24 cellular contexts compared by ENCODE assay signal in the genomic region with DNA sequence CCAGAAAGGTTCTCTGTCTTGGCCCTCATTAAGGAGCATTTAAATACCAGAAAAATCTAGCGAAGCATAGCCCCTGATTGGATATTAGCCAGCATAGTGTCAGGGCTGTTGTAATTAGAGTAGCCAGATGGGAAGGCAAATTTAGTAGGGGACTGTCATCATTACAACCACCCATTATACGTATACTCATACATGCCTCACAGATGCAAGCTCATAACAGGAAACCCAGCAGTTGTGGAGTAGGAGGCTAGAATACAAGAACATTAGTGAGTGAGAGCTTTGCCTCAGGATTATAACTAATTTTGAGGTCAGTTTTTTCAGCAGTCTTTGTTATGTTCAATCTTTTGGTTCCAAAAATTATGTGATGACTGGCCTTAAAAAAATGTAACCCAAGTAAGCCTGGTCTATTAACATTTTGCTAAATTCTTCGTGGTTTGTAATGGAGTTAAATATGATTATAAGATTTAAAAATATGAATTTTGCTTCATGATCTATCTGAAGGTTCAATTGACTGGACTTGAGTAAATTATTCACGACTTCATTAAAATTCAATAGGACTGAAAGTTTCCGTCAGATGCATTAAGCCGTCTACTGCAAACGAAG. TPM values are rescaled to one million over a fixed set of nuclear protein-coding genes. Genes with fewer than 3 reads are reported as not detected.
DNase-seq lines count a peak whose midpoint lies in the region; ATAC-seq and TF ChIP-seq lines count a peak whose summit lies in the region.
"Had no signal": no experiment of that assay in that cellular context is flagged by ENCODE, and none has a peak within 500 bp of the region (broad histone marks: within the 10 kb centered on the region; RNA-seq: fewer than 3 reads in every experiment).

No MANE protein-coding gene starts in this region.

- no peak overlapping the region for H3K27ac Mint-ChIP-seq in activated T-helper 17 cell treated with anti-CD3 and anti-CD28 coated beads, Interleukin-2, amount 50 U/mL, for 72 hours
- H3K27ac Mint-ChIP-seq: CD4-positive, alpha-beta T cell; T-helper 17 cell had no signal

- ATAC-seq in activated T-helper 17 cell treated with anti-CD3 and anti-CD28 coated beads, Interleukin-2, amount 50 U/mL, for 72 hours (replicated peaks), result peak; percentile 54
- no peak for ATAC-seq in GM19395 (IDR thresholded peaks at IDR 0.05; ENCODE audit: unreplicated experiment)
- ATAC-seq: esophagus mucosa, T-helper 17 cell had no signal

- no peaks in the 10 kb centered on the region for H3K4me1 Mint-ChIP-seq in activated T-helper 17 cell treated with anti-CD3 and anti-CD28 coated beads, Interleukin-2, amount 50 U/mL, for 72 hours
- H3K4me1 Mint-ChIP-seq: T-helper 17 cell had no signal

- DNase-seq in DMS 273 (lab: John Stamatoyannopoulos, UW; ENCODE audit: unreplicated experiment) (peak; percentile 81), NCI-H1694 (lab: John Stamatoyannopoulos, UW) (peak; percentile 95), fibroblast of the aortic adventitia (ENCODE audit: low read depth) (peak; percentile 16), HCEC 1CT (no peak), activated T-cell treated with anti-CD3 and anti-CD28 coated beads for 4 hours (no peak), SK-N-DZ (ENCODE audit: low spot score) (no peak)
- DNase-seq: activated CD4-positive, alpha-beta T cell treated with anti-CD3 and anti-CD28 coated beads, Interleukin-2, amount 50 U/mL, for 1 hour; activated CD8-positive, alpha-beta memory T cell treated with anti-CD3 and anti-CD28 coated beads, Interleukin-2, amount 50 U/mL, for 4 hours; activated gamma-delta T cell; adrenal gland; CD4-positive, alpha-beta T cell; GOT3; NCI-H2029; NCI-H526; SHP77 treated with DMSO at 0.1 percent for 48 hours; small intestine; stimulated activated naive CD4-positive, alpha-beta T cell treated with Interleukin-2 at 50 U/mL for 16 hours; T-helper 17 cell; tibial artery had no signal

- H3K9me3 Mint-ChIP-seq in activated T-helper 17 cell treated with anti-CD3 and anti-CD28 coated beads, Interleukin-2, amount 50 U/mL, for 72 hours, result no peaks in the 10 kb centered on the region

- TF ChIP-seq CTCF in fibroblast of the aortic adventitia (IDR thresholded peaks at IDR 0.05; ENCODE audit: insufficient read depth, low read length), result no peak

- no peaks in the 10 kb centered on the region for H3K36me3 Mint-ChIP-seq in activated T-helper 17 cell treated with anti-CD3 and anti-CD28 coated beads, Interleukin-2, amount 50 U/mL, for 72 hours (ENCODE audit: low read depth)

- H3K4me3 Mint-ChIP-seq in activated T-helper 17 cell treated with anti-CD3 and anti-CD28 coated beads, Interleukin-2, amount 50 U/mL, for 72 hours, result no peak overlapping the region
- H3K4me3 Mint-ChIP-seq: CD4-positive, alpha-beta T cell; T-helper 17 cell had no signal

- peaks cover 3% of the 10 kb centered on the region for H3K27me3 Mint-ChIP-seq in activated T-helper 17 cell treated with anti-CD3 and anti-CD28 coated beads, Interleukin-2, amount 50 U/mL, for 72 hours
- H3K27me3 Mint-ChIP-seq: T-helper 17 cell had no signal

- H3K4me3 ChIP-seq in fibroblast of the aortic adventitia (ENCODE audit: low read depth, low read length), result no peak overlapping the region
- H3K4me3 ChIP-seq: adrenal gland, prostate gland, tibial artery had no signal

RNA-seq across cellular contexts. Expression of a gene that starts 48.7 kb away (rescaled TPM):
- total RNA-seq in activated T-helper 17 cell treated with anti-CD3 and anti-CD28 coated beads, Interleukin-2, amount 50 U/mL, for 72 hours, result 1 to 10 TPM; 3.4 to 10.0 TPM
- total RNA-seq in fibroblast of the aortic adventitia (ENCODE audit: low replicate concordance), result 2.9 and 3.6 TPM in 2 replicates
- not detected in 2 replicates for polyA plus RNA-seq in SK-N-DZ (2014; cell fraction: cytosol; rRNA removed)
- polyA plus RNA-seq in SK-N-DZ (2014; cell fraction: nucleus; rRNA removed), result not detected in 2 replicates
- total RNA-seq: CD4-positive, alpha-beta T cell; OCI-LY7 had no signal

Comparison
In these comparisons a context has a peak if more than half of its experiments do, and no peak if none do; other contexts are left out.
1. DNase-seq: peak in DMS 273 (single experiment), NCI-H1694 (single experiment) and fibroblast of the aortic adventitia (single experiment); none in HCEC 1CT (single experiment), activated T-cell treated with anti-CD3 and anti-CD28 coated beads for 4 hours (single experiment) and SK-N-DZ (single experiment).